Comparison of ENCODE assay signal across 8 cellular contexts in genomic region chr17:75151893-75152292, GRCh38. TPM values are rescaled to one million over a fixed set of nuclear protein-coding genes. Genes with fewer than 3 reads are reported as not detected.
A peak's percentile ranks its signal among the peaks of the same experiment; 100 is the strongest.
DNase-seq lines count a peak whose midpoint lies in the region; ATAC-seq and TF ChIP-seq lines count a peak whose summit lies in the region.
"Had no signal": no experiment of that assay in that cellular context is flagged by ENCODE, and none has a peak within 500 bp of the region (broad histone marks: within the 10 kb centered on the region; RNA-seq: fewer than 3 reads in every experiment).

No MANE protein-coding gene starts in this region.

- peak overlapping the region; percentile 85 for H3K4me2 ChIP-seq in Loucy (ENCODE audit: low read depth, low read length, poor library complexity, severe bottlenecking)

- H3K4me1 ChIP-seq in Loucy (ENCODE audit: insufficient read depth, low read length, poor library complexity, severe bottlenecking): peaks cover 50% of the 10 kb centered on the region
- peaks cover 10% of the 10 kb centered on the region for H3K4me1 ChIP-seq in mesodermal cell (ENCODE audit: control insufficient read depth, insufficient read depth, low read length, poor library complexity, severe bottlenecking)

- H3K36me3 ChIP-seq in Loucy (ENCODE audit: insufficient read depth, low read length) (peaks cover 21% of the 10 kb centered on the region; the same call in 1 of the 2 replicates), mesodermal cell (ENCODE audit: control insufficient read depth, insufficient read depth, low read length) (peaks cover 37% of the 10 kb centered on the region)

- no peak overlapping the region for H3K27ac ChIP-seq in mesodermal cell (ENCODE audit: low read depth, low read length, severe bottlenecking)
- no peak overlapping the region for H3K27ac ChIP-seq in coronary artery

- H3K4me3 Mint-ChIP-seq in activated T-helper 17 cell treated with anti-CD3 and anti-CD28 coated beads, Interleukin-2, amount 50 U/mL, for 72 hours: peak overlapping the region; percentile 94

- H3K9me3 ChIP-seq in Loucy (ENCODE audit: insufficient read depth, low read depth, low read length): no peaks in the 10 kb centered on the region
- H3K9me3 ChIP-seq in mesodermal cell (ENCODE audit: control insufficient read depth, low read length): no peaks in the 10 kb centered on the region

- no peaks in the 10 kb centered on the region for H3F3A ChIP-seq in Loucy (ENCODE audit: low read depth)

- H3K4me1 Mint-ChIP-seq in activated T-helper 17 cell treated with anti-CD3 and anti-CD28 coated beads, Interleukin-2, amount 50 U/mL, for 72 hours: peaks cover 38% of the 10 kb centered on the region

- H3K27me3 ChIP-seq in Loucy (ENCODE audit: insufficient read depth, low read length, poor library complexity, severe bottlenecking): no peaks in the 10 kb centered on the region

- H3K9me2 ChIP-seq in Loucy (replicated peaks; ENCODE audit: low read depth, low read length): no peaks in the 10 kb centered on the region

- peaks cover 66% of the 10 kb centered on the region for H4K20me1 ChIP-seq in Loucy (ENCODE audit: insufficient read depth, low read length, poor library complexity, severe bottlenecking)

- no peak for ATAC-seq in activated T-helper 17 cell treated with anti-CD3 and anti-CD28 coated beads, Interleukin-2, amount 50 U/mL, for 72 hours (replicated peaks)
- no peak for ATAC-seq in GM21528 (IDR thresholded peaks at IDR 0.05; ENCODE audit: low FRiP score, unreplicated experiment)

- 100% methylated on average over 2 to 3 of the region's 7 CpGs for WGBS in mesodermal cell (ENCODE audit: insufficient coverage in 2 of 2), 2 experiments

- DNase-seq in Daoy (ENCODE audit: low read depth) (peak; percentile 33), coronary artery (ENCODE audit: low spot score) (no peak), HK-2 (ENCODE audit: unreplicated experiment) (no peak)
- DNase-seq: amygdala had no signal

- H3K4me3 ChIP-seq in Loucy (ENCODE audit: low read length, poor library complexity, severe bottlenecking) (peak overlapping the region; percentile 92), mesodermal cell (ENCODE audit: extremely low read depth, insufficient read depth, low read length, poor library complexity, severe bottlenecking) (peak overlapping the region; percentile 85), coronary artery (no peak overlapping the region)

- no peaks in the 10 kb centered on the region for H3K9me3 Mint-ChIP-seq in activated T-helper 17 cell treated with anti-CD3 and anti-CD28 coated beads, Interleukin-2, amount 50 U/mL, for 72 hours

- no peaks in the 10 kb centered on the region for H3K27me3 Mint-ChIP-seq in activated T-helper 17 cell treated with anti-CD3 and anti-CD28 coated beads, Interleukin-2, amount 50 U/mL, for 72 hours

- peaks cover 63% of the 10 kb centered on the region for H3K36me3 Mint-ChIP-seq in activated T-helper 17 cell treated with anti-CD3 and anti-CD28 coated beads, Interleukin-2, amount 50 U/mL, for 72 hours (ENCODE audit: low read depth)

- H3K9ac ChIP-seq in Loucy (ENCODE audit: low read depth, low read length, poor library complexity, severe bottlenecking): peak overlapping the region; percentile 96

- no peak overlapping the region for H2AFZ ChIP-seq in Loucy (ENCODE audit: low read length)

- H3K79me2 ChIP-seq in Loucy (ENCODE audit: insufficient read depth, low read length): peaks cover 74% of the 10 kb centered on the region

- TF ChIP-seq CTCF in Loucy (conservative IDR thresholded peaks at IDR 0.05; ENCODE audit: low read length): no peak
- no peak for TF ChIP-seq CTCF in coronary artery (IDR thresholded peaks at IDR 0.05)

- peak overlapping the region; percentile 85 for H3K27ac Mint-ChIP-seq in activated T-helper 17 cell treated with anti-CD3 and anti-CD28 coated beads, Interleukin-2, amount 50 U/mL, for 72 hours

RNA-seq across cellular contexts. Expression of gene JPT1, which starts 2.4 kb away (rescaled TPM):
- 423 and 641 TPM in 2 replicates for total RNA-seq in Daoy (2014; rRNA removed; shearing (Covaris generic))
- total RNA-seq in activated T-helper 17 cell treated with anti-CD3 and anti-CD28 coated beads, Interleukin-2, amount 50 U/mL, for 72 hours: 100 to 1,000 TPM; 191 to 343 TPM
- 232 TPM for polyA plus RNA-seq in mesodermal cell (2013, experiment 1 of 2)
- 214 TPM for polyA plus RNA-seq in mesodermal cell (2013, experiment 2 of 2)

RNA-seq across cellular contexts. Expression of gene NT5C, which starts 20.4 kb away (rescaled TPM):
- 86.0 and 91.8 TPM in 2 replicates for total RNA-seq in Daoy (2014; rRNA removed; shearing (Covaris generic))
- 10 to 100 TPM; 56.0 to 64.9 TPM for total RNA-seq in activated T-helper 17 cell treated with anti-CD3 and anti-CD28 coated beads, Interleukin-2, amount 50 U/mL, for 72 hours
- polyA plus RNA-seq in mesodermal cell (2013, experiment 1 of 2): 51.3 TPM
- polyA plus RNA-seq in mesodermal cell (2013, experiment 2 of 2): 43.2 TPM

RNA-seq across cellular contexts. Expression of gene SUMO2, which starts 30.9 kb away (rescaled TPM):
- 116 and 119 TPM in 2 replicates for total RNA-seq in Daoy (2014; rRNA removed; shearing (Covaris generic))
- total RNA-seq in activated T-helper 17 cell treated with anti-CD3 and anti-CD28 coated beads, Interleukin-2, amount 50 U/mL, for 72 hours: 100 to 1,000 TPM; 416 to 512 TPM
- 545 TPM for polyA plus RNA-seq in mesodermal cell (2013, experiment 1 of 2)
- 540 TPM for polyA plus RNA-seq in mesodermal cell (2013, experiment 2 of 2)

RNA-seq across cellular contexts. Expression of gene ARMC7, which starts 42.1 kb away (rescaled TPM):
- 2.6 and 3.6 TPM in 2 replicates for total RNA-seq in Daoy (2014; rRNA removed; shearing (Covaris generic))
- 10 to 100 TPM; 10.3 to 14.5 TPM for total RNA-seq in activated T-helper 17 cell treated with anti-CD3 and anti-CD28 coated beads, Interleukin-2, amount 50 U/mL, for 72 hours
- 10.1 TPM for polyA plus RNA-seq in mesodermal cell (2013, experiment 1 of 2)
- 10.2 TPM for polyA plus RNA-seq in mesodermal cell (2013, experiment 2 of 2)

RNA-seq across cellular contexts. Expression of gene NUP85, which starts 53.6 kb away (rescaled TPM):
- 40.6 and 48.6 TPM in 2 replicates for total RNA-seq in Daoy (2014; rRNA removed; shearing (Covaris generic))
- 100 to 1,000 TPM; 143 to 161 TPM for total RNA-seq in activated T-helper 17 cell treated with anti-CD3 and anti-CD28 coated beads, Interleukin-2, amount 50 U/mL, for 72 hours
- 56.8 TPM for polyA plus RNA-seq in mesodermal cell (2013, experiment 1 of 2)
- polyA plus RNA-seq in mesodermal cell (2013, experiment 2 of 2): 51.3 TPM
